ENCODE assay signal across 1 cellular context in genomic region chr4:75516144-75516543, GRCh38.
A peak's percentile ranks its signal among the peaks of the same experiment; 100 is the strongest.
TF ChIP-seq lines count a peak whose summit lies in the region.

No MANE protein-coding gene starts in this region.

TF ChIP-seq in K562, 482 proteins besides CTCF, POLR2A, EP300 and RAD21:
- TF ChIP-seq MAFF (IDR thresholded peaks at IDR 0.05; ENCODE audit: low read length) (peak; percentile 37; the same call in 1 of the 2 replicates), MAFK (IDR thresholded peaks at IDR 0.05; ENCODE audit: low read length) (peak; percentile 64), CBX5 (IDR thresholded peaks at IDR 0.05; ENCODE audit: borderline replicate concordance, low read depth) (no peak), ZNF316 (IDR thresholded peaks at IDR 0.05) (peak; percentile 70), HNRNPLL (IDR thresholded peaks at IDR 0.05; ENCODE audit: low read depth, low read length, poor library complexity, severe bottlenecking) (no peak), C11orf30 (IDR thresholded peaks at IDR 0.05; ENCODE audit: low read depth) (0 out of 2 replicates have a peak, but pooled peaks have one; percentile 37)
